In the genomic region with DNA sequence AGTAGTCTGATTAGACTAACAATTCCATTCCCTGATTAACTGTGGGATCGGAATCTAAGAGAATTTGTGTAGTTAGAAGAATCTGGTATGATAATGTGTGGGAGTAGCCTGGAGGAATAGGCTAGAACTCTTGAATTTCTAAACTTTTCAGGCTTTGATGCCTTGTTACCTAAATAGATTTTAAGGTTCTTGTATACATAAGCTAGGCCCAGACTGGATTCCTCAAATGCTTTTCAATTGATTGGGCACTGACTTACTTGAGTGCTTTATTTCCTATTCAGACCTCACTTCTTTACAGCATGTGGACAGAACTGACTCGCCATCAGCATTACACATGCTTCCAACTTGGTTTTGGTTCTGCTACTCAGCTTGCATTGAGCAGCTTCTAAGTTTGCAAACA, we compare ENCODE assay signal across 14 cellular contexts. TPM values are rescaled to one million over a fixed set of nuclear protein-coding genes. Genes with fewer than 3 reads are reported as not detected.
DNase-seq lines count a peak whose midpoint lies in the region; ATAC-seq and TF ChIP-seq lines count a peak whose summit lies in the region.
"Had no signal": no experiment of that assay in that cellular context is flagged by ENCODE, and none has a peak within 500 bp of the region (broad histone marks: within the 10 kb centered on the region; RNA-seq: fewer than 3 reads in every experiment).

No MANE protein-coding gene starts in this region.

- peak overlapping the region; percentile 42 for H3K4me3 Mint-ChIP-seq in Caco-2 (ENCODE audit: unreplicated experiment)
- H3K4me3 Mint-ChIP-seq in effector memory CD8-positive, alpha-beta T cell: no peak overlapping the region
- no peak overlapping the region for H3K4me3 Mint-ChIP-seq in T-helper 2 cell treated with Interferon-gamma antibody and Interleukin-4, amounts not matched to agents 5 μg/mL and 100 μg/mL, for 36 hours
- H3K4me3 Mint-ChIP-seq: activated CD4-positive, alpha-beta memory T cell treated with anti-CD3 and anti-CD28 coated beads for 36 hours; activated naive CD4-positive, alpha-beta T cell treated with anti-CD3 and anti-CD28 coated beads, Interleukin-2, amount 50 U/mL, for 24 hours; stimulated activated effector memory CD8-positive, alpha-beta T cell treated with anti-CD3 and anti-CD28 coated beads, Interleukin-12 subunit alpha, Interleukin-12 subunit beta, amount 100 ng/mL, for 72 hours had no signal

- H3K4me1 ChIP-seq in Caco-2 (peaks cover 47% of the 10 kb centered on the region), SK-N-SH (ENCODE audit: control insufficient read depth in 1 of 2, insufficient read depth in 2 of 2, low read depth in 1 of 2, low read length in 1 of 2) (peaks cover 0 to 11% of the 10 kb centered on the region in 2 experiments; a peak in 1 of 4 replicates)
- no peaks in the 10 kb centered on the region for H3K4me1 ChIP-seq in effector memory CD4-positive, alpha-beta T cell (ENCODE audit: control insufficient read depth, insufficient read depth, low read length, poor library complexity, severe bottlenecking)

- no peak for DNase-seq in Caco-2
- DNase-seq in SK-N-SH: no peak
- peak; percentile 52 for DNase-seq in fibroblast of pulmonary artery (ENCODE audit: low read depth)
- DNase-seq in renal cortical epithelial cell (ENCODE audit: low read depth): peak; percentile 90
- no peak for DNase-seq in effector memory CD8-positive, alpha-beta T cell
- DNase-seq in stimulated activated CD4-positive, alpha-beta T cell treated with anti-CD3 and anti-CD28 coated beads, Interleukin-1b, Interleukin-23, amount 100 ng/mL, for 48 hours: no peak
- no peak for DNase-seq in T-helper 2 cell treated with Interferon-gamma antibody and Interleukin-4, amounts not matched to agents 5 μg/mL and 100 μg/mL, for 36 hours (ENCODE audit: low spot score)
- DNase-seq in effector memory CD4-positive, alpha-beta T cell: no peak
- DNase-seq: activated CD4-positive, alpha-beta memory T cell treated with anti-CD3 and anti-CD28 coated beads for 36 hours; Calu3; NCI-H510A; stimulated activated CD4-positive, alpha-beta T cell treated with anti-CD3 and anti-CD28 coated beads, Interleukin-12 subunit alpha, Interleukin-12 subunit beta, amount 100 ng/mL, for 4 hours had no signal

- peaks cover 18% of the 10 kb centered on the region for H3K36me3 Mint-ChIP-seq in Caco-2 (ENCODE audit: insufficient read depth, unreplicated experiment)
- H3K36me3 Mint-ChIP-seq in effector memory CD8-positive, alpha-beta T cell (ENCODE audit: insufficient read depth): no peaks in the 10 kb centered on the region
- no peaks in the 10 kb centered on the region for H3K36me3 Mint-ChIP-seq in T-helper 2 cell treated with Interferon-gamma antibody and Interleukin-4, amounts not matched to agents 5 μg/mL and 100 μg/mL, for 36 hours (ENCODE audit: low read depth)
- H3K36me3 Mint-ChIP-seq: activated CD4-positive, alpha-beta memory T cell treated with anti-CD3 and anti-CD28 coated beads for 36 hours; activated naive CD4-positive, alpha-beta T cell treated with anti-CD3 and anti-CD28 coated beads, Interleukin-2, amount 50 U/mL, for 24 hours; stimulated activated effector memory CD8-positive, alpha-beta T cell treated with anti-CD3 and anti-CD28 coated beads, Interleukin-12 subunit alpha, Interleukin-12 subunit beta, amount 100 ng/mL, for 72 hours had no signal

- H3K27me3 Mint-ChIP-seq in Caco-2 (ENCODE audit: insufficient read depth, unreplicated experiment): no peaks in the 10 kb centered on the region
- H3K27me3 Mint-ChIP-seq in effector memory CD8-positive, alpha-beta T cell: peaks cover 6 to 21% of the 10 kb centered on the region in 2 donors
- H3K27me3 Mint-ChIP-seq in T-helper 2 cell treated with Interferon-gamma antibody and Interleukin-4, amounts not matched to agents 5 μg/mL and 100 μg/mL, for 36 hours (ENCODE audit: low read depth): peaks cover 33% of the 10 kb centered on the region

- TF ChIP-seq RAD21 in SK-N-SH (IDR thresholded peaks at IDR 0.05; ENCODE audit: low read length): no peak

- peak overlapping the region; percentile 15 to 44; a peak in 2 of 4 replicates for H3K27ac ChIP-seq in SK-N-SH (ENCODE audit: low read depth in 2 of 2, low read length in 1 of 2)
- no peak overlapping the region for H3K27ac ChIP-seq in effector memory CD4-positive, alpha-beta T cell (ENCODE audit: insufficient read depth, low read length, poor library complexity, severe bottlenecking)

- no peaks in the 10 kb centered on the region for H4K20me1 ChIP-seq in SK-N-SH (ENCODE audit: insufficient read depth)

- H2AFZ ChIP-seq in SK-N-SH (ENCODE audit: low read depth): no peak overlapping the region

- no peak for TF ChIP-seq EP300 in SK-N-SH (IDR thresholded peaks at IDR 0.05; ENCODE audit: borderline replicate concordance in 1 of 2, low read depth in 1 of 2, low read length in 1 of 2)

- intact Hi-C loops in Caco-2 (cut with micrococcal nuclease; ENCODE audit: unreplicated experiment): loop anchor here (1.0 kb wide), 1 partner anchor 61 kb away; no protein-coding TSS in a partner anchor

- H3K27me3 ChIP-seq in Caco-2 (replicated peaks; ENCODE audit: control insufficient read depth, insufficient read depth, low read length) (no peaks in the 10 kb centered on the region), SK-N-SH (ENCODE audit: insufficient read depth) (no peaks in the 10 kb centered on the region)
- no peaks in the 10 kb centered on the region for H3K27me3 ChIP-seq in effector memory CD4-positive, alpha-beta T cell (replicated peaks; ENCODE audit: control insufficient read depth, insufficient read depth, low read length, poor library complexity, severe bottlenecking)

- BruUV-seq in Caco-2 (replicated peaks; lab: Mats Ljungman, UMichigan): no TSS peak

- peaks cover 4% of the 10 kb centered on the region for H3F3A ChIP-seq in SK-N-SH (replicated peaks; ENCODE audit: insufficient read depth)

- H3K4me2 ChIP-seq in SK-N-SH: no peak overlapping the region

- H3K4me3 ChIP-seq in Caco-2 (ENCODE audit: low read depth, low read length) (no peak overlapping the region), SK-N-SH (ENCODE audit: low read depth in 2 of 2, low read length in 1 of 2) (no peak overlapping the region), fibroblast of pulmonary artery (replicated peaks; ENCODE audit: low read depth, low read length) (no peak overlapping the region)
- no peak overlapping the region for H3K4me3 ChIP-seq in effector memory CD4-positive, alpha-beta T cell (ENCODE audit: insufficient read depth, low read depth, low read length, poor library complexity, severe bottlenecking)

- peaks cover 29% of the 10 kb centered on the region for H3K4me1 Mint-ChIP-seq in Caco-2 (ENCODE audit: low read depth, unreplicated experiment)
- no peaks in the 10 kb centered on the region for H3K4me1 Mint-ChIP-seq in effector memory CD8-positive, alpha-beta T cell (ENCODE audit: low read depth in 2 of 2)
- no peaks in the 10 kb centered on the region for H3K4me1 Mint-ChIP-seq in T-helper 2 cell treated with Interferon-gamma antibody and Interleukin-4, amounts not matched to agents 5 μg/mL and 100 μg/mL, for 36 hours (ENCODE audit: low read depth)
- H3K4me1 Mint-ChIP-seq: stimulated activated effector memory CD8-positive, alpha-beta T cell treated with anti-CD3 and anti-CD28 coated beads, Interleukin-12 subunit alpha, Interleukin-12 subunit beta, amount 100 ng/mL, for 72 hours had no signal

- ATAC-seq in effector memory CD8-positive, alpha-beta T cell (replicated peaks): no peak
- ATAC-seq: stimulated activated effector memory CD8-positive, alpha-beta T cell treated with anti-CD3 and anti-CD28 coated beads, Interleukin-12 subunit alpha, Interleukin-12 subunit beta, amount 100 ng/mL, for 72 hours had no signal

- TF ChIP-seq CTCF in Caco-2 (IDR thresholded peaks at IDR 0.05; ENCODE audit: insufficient read depth in 1 of 2, low read depth in 1 of 2, low read length in 1 of 2, severe bottlenecking in 1 of 2, unreplicated experiment in 1 of 2) (no peak), SK-N-SH (IDR thresholded peaks at IDR 0.05) (no peak), fibroblast of pulmonary artery (IDR thresholded peaks at IDR 0.05; ENCODE audit: low read length, missing control alignments) (no peak)

- H3K9ac ChIP-seq in SK-N-SH: no peak overlapping the region

- H3K9me3 Mint-ChIP-seq in Caco-2 (ENCODE audit: unreplicated experiment): peaks cover 6% of the 10 kb centered on the region
- no peaks in the 10 kb centered on the region for H3K9me3 Mint-ChIP-seq in effector memory CD8-positive, alpha-beta T cell
- no peaks in the 10 kb centered on the region for H3K9me3 Mint-ChIP-seq in T-helper 2 cell treated with Interferon-gamma antibody and Interleukin-4, amounts not matched to agents 5 μg/mL and 100 μg/mL, for 36 hours
- H3K9me3 Mint-ChIP-seq: activated CD4-positive, alpha-beta memory T cell treated with anti-CD3 and anti-CD28 coated beads for 36 hours; activated naive CD4-positive, alpha-beta T cell treated with anti-CD3 and anti-CD28 coated beads, Interleukin-2, amount 50 U/mL, for 24 hours; stimulated activated effector memory CD8-positive, alpha-beta T cell treated with anti-CD3 and anti-CD28 coated beads, Interleukin-12 subunit alpha, Interleukin-12 subunit beta, amount 100 ng/mL, for 72 hours had no signal

- H3K27ac Mint-ChIP-seq in Caco-2 (ENCODE audit: unreplicated experiment): peak overlapping the region; percentile 49
- no peak overlapping the region for H3K27ac Mint-ChIP-seq in effector memory CD8-positive, alpha-beta T cell
- no peak overlapping the region for H3K27ac Mint-ChIP-seq in T-helper 2 cell treated with Interferon-gamma antibody and Interleukin-4, amounts not matched to agents 5 μg/mL and 100 μg/mL, for 36 hours
- H3K27ac Mint-ChIP-seq: activated CD4-positive, alpha-beta memory T cell treated with anti-CD3 and anti-CD28 coated beads for 36 hours; activated naive CD4-positive, alpha-beta T cell treated with anti-CD3 and anti-CD28 coated beads, Interleukin-2, amount 50 U/mL, for 24 hours; stimulated activated effector memory CD8-positive, alpha-beta T cell treated with anti-CD3 and anti-CD28 coated beads, Interleukin-12 subunit alpha, Interleukin-12 subunit beta, amount 100 ng/mL, for 72 hours had no signal

- H3K36me3 ChIP-seq in Caco-2 (ENCODE audit: control insufficient read depth, insufficient read depth, low read length) (no peaks in the 10 kb centered on the region), SK-N-SH (replicated peaks in 1 of 2; ENCODE audit: control insufficient read depth in 1 of 2, insufficient read depth in 2 of 2, low read length in 1 of 2) (no peaks in the 10 kb centered on the region)
- no peaks in the 10 kb centered on the region for H3K36me3 ChIP-seq in effector memory CD4-positive, alpha-beta T cell (ENCODE audit: control insufficient read depth, insufficient read depth, low read length)

- H3K79me2 ChIP-seq in SK-N-SH (ENCODE audit: insufficient read depth): no peaks in the 10 kb centered on the region

- CTCF ChIA-PET in Caco-2 (lab: Charles Lee) (no interaction called here), SK-N-SH (lab: Yijun Ruan, JAX) (no interaction called here)

- 72% methylated on average over 2 of the region's 2 CpGs for WGBS in SK-N-SH (ENCODE audit: low lambda C conversion rate)

- POLR2A ChIA-PET in Caco-2 (lab: Charles Lee) (no interaction called here), SK-N-SH (lab: Yijun Ruan, JAX) (no interaction called here)

- H3K9me3 ChIP-seq in Caco-2: no peaks in the 10 kb centered on the region
- no peaks in the 10 kb centered on the region for H3K9me3 ChIP-seq in SK-N-SH
- no peaks in the 10 kb centered on the region for H3K9me3 ChIP-seq in effector memory CD4-positive, alpha-beta T cell (ENCODE audit: control insufficient read depth, low read length)

- H3K9me2 ChIP-seq in SK-N-SH: no peaks in the 10 kb centered on the region

RNA-seq across cellular contexts. Expression of a gene that starts 5.5 kb away (rescaled TPM):
- total RNA-seq in Caco-2 (2022): 66.5 and 68.9 TPM in 2 replicates
- 0.87 and 0.89 TPM in 2 replicates for polyA plus RNA-seq in SK-N-SH (2012; rRNA removed)
- polyA plus RNA-seq in SK-N-SH (2012; cell fraction: cytosol; rRNA removed): 0.89 and 0.99 TPM in 2 replicates
- 1.1 and 1.4 TPM in 2 replicates for polyA plus RNA-seq in SK-N-SH (2012; cell fraction: nucleus; rRNA removed)
- 5.6 and 16.4 TPM in 2 replicates for total RNA-seq in renal cortical epithelial cell

Comparison
In these comparisons a context has a peak if more than half of its experiments do, and no peak if none do; other contexts are left out.
1. DNase-seq: peak in fibroblast of pulmonary artery (single experiment) and renal cortical epithelial cell (single experiment); none in Caco-2 (0 of 2), SK-N-SH (single experiment), effector memory CD8-positive, alpha-beta T cell (0 of 3), stimulated activated CD4-positive, alpha-beta T cell treated with anti-CD3 and anti-CD28 coated beads, Interleukin-1b, Interleukin-23, amount 100 ng/mL, for 48 hours (single experiment), T-helper 2 cell treated with Interferon-gamma antibody and Interleukin-4, amounts not matched to agents 5 μg/mL and 100 μg/mL, for 36 hours (single experiment) and effector memory CD4-positive, alpha-beta T cell (0 of 3).